Comparison of ENCODE assay signal across 18 cellular contexts in the genomic region with DNA sequence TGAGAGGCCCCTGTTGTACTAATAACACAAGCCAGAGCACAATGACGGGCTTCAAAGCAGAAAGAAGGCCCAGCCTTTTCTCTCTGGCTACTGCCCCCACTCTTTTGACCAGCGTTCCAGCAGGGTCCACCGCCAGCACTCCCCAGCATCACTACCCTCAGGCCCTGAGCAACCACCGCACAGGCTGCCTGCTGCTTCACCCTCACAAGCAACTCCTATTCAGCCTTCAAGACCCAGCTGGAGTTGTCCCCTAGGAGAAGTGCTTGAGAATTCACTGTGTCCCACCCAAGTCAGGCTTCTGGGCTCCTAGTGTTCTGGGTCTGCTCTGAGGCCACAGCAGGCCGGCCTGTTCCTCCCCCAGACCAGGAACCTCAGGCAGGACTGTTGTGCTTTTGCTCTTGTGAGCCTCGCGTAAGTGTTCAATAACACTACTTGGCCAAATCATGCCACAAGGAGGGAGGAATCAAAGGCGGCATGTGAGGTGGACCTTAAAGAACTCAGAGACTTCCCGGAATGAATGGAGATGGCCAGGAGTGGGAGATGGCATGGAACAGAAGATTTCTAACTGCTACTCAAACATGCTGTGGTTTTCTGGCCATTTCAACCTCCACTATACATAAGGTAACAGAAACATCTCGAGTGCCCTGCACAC.
DNase-seq lines count a peak whose midpoint lies in the region; ATAC-seq and TF ChIP-seq lines count a peak whose summit lies in the region.
"Had no signal": no experiment of that assay in that cellular context is flagged by ENCODE, and none has a peak within 500 bp of the region (broad histone marks: within the 10 kb centered on the region; RNA-seq: fewer than 3 reads in every experiment).

No MANE protein-coding gene starts in this region.

- no peak overlapping the region for H2BK5ac ChIP-seq in H9 (ENCODE audit: insufficient read length, low read length)

- H2BK15ac ChIP-seq in H9 (ENCODE audit: low read depth, low read length) = no peak overlapping the region

- no peak for ATAC-seq in activated naive CD8-positive, alpha-beta T cell treated with anti-CD3 and anti-CD28 coated beads, Interleukin-2, amount 10 ng/mL, durations not matched to agents 7 days and 5 days (ENCODE audit: low read depth)
- ATAC-seq in GM21619 (IDR thresholded peaks at IDR 0.05; ENCODE audit: unreplicated experiment) = no peak
- ATAC-seq: gastrocnemius medialis, lower lobe of right lung, sciatic nerve had no signal

- TF ChIP-seq CTCF in H9 (conservative IDR thresholded peaks at IDR 0.05) (no peak), neural crest cell (conservative IDR thresholded peaks at IDR 0.05) (no peak), breast epithelium (IDR thresholded peaks at IDR 0.05) (no peak)

- H3K4me1 Mint-ChIP-seq in T-helper 1 cell treated with Interleukin-12 subunit alpha and Interleukin-12 subunit beta and Interleukin-4 antibody, amounts not matched to agents 30 μg/mL and 1 μg/mL, for 36 hours (ENCODE audit: low read depth) = peaks cover 74% of the 10 kb centered on the region
- H3K4me1 Mint-ChIP-seq in H9 = peaks cover 16 to 25% of the 10 kb centered on the region in 2 experiments
- H3K4me1 Mint-ChIP-seq in activated naive CD8-positive, alpha-beta T cell treated with anti-CD3 and anti-CD28 coated beads, Interleukin-2, amount 10 ng/mL, durations not matched to agents 7 days and 5 days = peaks cover 86% of the 10 kb centered on the region
- peaks cover 61% of the 10 kb centered on the region for H3K4me1 Mint-ChIP-seq in neural crest cell

- H3K4me1 ChIP-seq in H9 (ENCODE audit: insufficient read depth, low read length) (no peaks in the 10 kb centered on the region), breast epithelium (peaks cover 0 to 7% of the 10 kb centered on the region in 2 donors)

- H3K27me3 ChIP-seq in H9 (ENCODE audit: insufficient read depth, low read length) (no peaks in the 10 kb centered on the region), breast epithelium (no peaks in the 10 kb centered on the region)
- H3K27me3 ChIP-seq: gastrocnemius medialis had no signal

- no peak overlapping the region for H3T11ph ChIP-seq in H9 (ENCODE audit: low read length)

- H4K5ac ChIP-seq in H9 (ENCODE audit: insufficient read length, low read depth, low read length) = no peak overlapping the region

- H3K18ac ChIP-seq in H9 (ENCODE audit: insufficient read length, low read depth, low read length) = no peak overlapping the region

- WGBS in H9 (ENCODE audit: extremely low coverage, insufficient read length, low lambda C conversion rate) = no CpG with 5 or more reads among the region's 10 CpGs

- no peak overlapping the region for H3K4me3 ChIP-seq in breast epithelium
- H3K4me3 ChIP-seq: gastrocnemius medialis, lower lobe of right lung had no signal

- no peak overlapping the region for H4K8ac ChIP-seq in H9 (replicated peaks; ENCODE audit: insufficient read length, low read depth, low read length)

- no peak overlapping the region for H3K9ac ChIP-seq in H9 (ENCODE audit: extremely low read depth, insufficient read length, low read length)

- no peaks in the 10 kb centered on the region for H3K79me2 ChIP-seq in H9 (ENCODE audit: insufficient read depth, low read length)

- TF ChIP-seq POLR2A in breast epithelium (IDR thresholded peaks at IDR 0.05) = no peak

- no peaks in the 10 kb centered on the region for H3K79me1 ChIP-seq in H9 (ENCODE audit: insufficient read depth, low read depth, low read length, poor library complexity, severe bottlenecking)

- H3K36me3 Mint-ChIP-seq in T-helper 1 cell treated with Interleukin-12 subunit alpha and Interleukin-12 subunit beta and Interleukin-4 antibody, amounts not matched to agents 30 μg/mL and 1 μg/mL, for 36 hours (ENCODE audit: low read depth) = peaks cover 56% of the 10 kb centered on the region
- H3K36me3 Mint-ChIP-seq in H9 (ENCODE audit: insufficient read depth in 1 of 3, low read depth in 3 of 3) (peaks cover 4 to 43% (median 15%) of the 10 kb centered on the region in 3 experiments; a peak in 5 of 7 replicates), neural crest cell (ENCODE audit: low read depth) (no peaks in the 10 kb centered on the region)
- H3K36me3 Mint-ChIP-seq in activated naive CD8-positive, alpha-beta T cell treated with anti-CD3 and anti-CD28 coated beads, Interleukin-2, amount 10 ng/mL, durations not matched to agents 7 days and 5 days = peaks cover 45% of the 10 kb centered on the region

- peaks cover 2% of the 10 kb centered on the region for H3K23me2 ChIP-seq in H9 (ENCODE audit: insufficient read length, low read depth, low read length, poor library complexity, severe bottlenecking)

- H2BK20ac ChIP-seq in H9 (ENCODE audit: low read depth, low read length, poor library complexity, severe bottlenecking) = no peak overlapping the region

- no peak overlapping the region for H3K4me3 Mint-ChIP-seq in T-helper 1 cell treated with Interleukin-12 subunit alpha and Interleukin-12 subunit beta and Interleukin-4 antibody, amounts not matched to agents 30 μg/mL and 1 μg/mL, for 36 hours
- H3K4me3 Mint-ChIP-seq in H9 = no peak overlapping the region
- H3K4me3 Mint-ChIP-seq in activated naive CD8-positive, alpha-beta T cell treated with anti-CD3 and anti-CD28 coated beads, Interleukin-2, amount 10 ng/mL, durations not matched to agents 7 days and 5 days = peak overlapping the region; percentile 20
- H3K4me3 Mint-ChIP-seq in neural crest cell = no peak overlapping the region
- H3K4me3 Mint-ChIP-seq: type B pancreatic cell had no signal

- no peaks in the 10 kb centered on the region for H4K20me1 ChIP-seq in H9 (ENCODE audit: control insufficient read depth, insufficient read depth, insufficient read length)

- no peak overlapping the region for H3K4ac ChIP-seq in H9 (ENCODE audit: low read depth, low read length)

- intact Hi-C loops in breast epithelium (cut with DNase I; ENCODE audit: low total_unique reads) = no loop called here

- no peak overlapping the region for H3K23ac ChIP-seq in H9 (ENCODE audit: insufficient read length, low read depth, low read length)

- no peak for DNase-seq in T-helper 1 cell
- DNase-seq in H9 = no peak
- DNase-seq in activated naive CD8-positive, alpha-beta T cell treated with anti-CD3 and anti-CD28 coated beads, Interleukin-2, amount 10 ng/mL, durations not matched to agents 7 days and 5 days = no peak
- no peak for DNase-seq in neural crest cell (ENCODE audit: low read depth, low spot score)
- DNase-seq in glomerular visceral epithelial cell (ENCODE audit: extremely low spot score) = no peak
- no peak for DNase-seq in breast epithelium (ENCODE audit: low spot score in 2 of 2)
- DNase-seq: 8988T; gastrocnemius medialis; lower lobe of right lung; NCI-H1694 treated with DMSO at 0.1 percent for 48 hours; nucleus accumbens; OCI-M1; stimulated activated CD4-positive, alpha-beta T cell treated with anti-CD3 and anti-CD28 coated beads, Interleukin-2, amount 100 ng/mL, for 48 hours had no signal

- H3K14ac ChIP-seq in H9 (ENCODE audit: insufficient read depth, low read length) = no peak overlapping the region

- no peak overlapping the region for H2AK5ac ChIP-seq in H9 (ENCODE audit: insufficient read length, low read length)

- peak overlapping the region; percentile 22 for H3K27ac Mint-ChIP-seq in T-helper 1 cell treated with Interleukin-12 subunit alpha and Interleukin-12 subunit beta and Interleukin-4 antibody, amounts not matched to agents 30 μg/mL and 1 μg/mL, for 36 hours
- H3K27ac Mint-ChIP-seq in H9 (peak overlapping the region in 2 of 3 experiments; percentile 55 to 86; a peak in 3 of 7 replicates), neural crest cell (ENCODE audit: unreplicated experiment) (peak overlapping the region; percentile 89)
- H3K27ac Mint-ChIP-seq in activated naive CD8-positive, alpha-beta T cell treated with anti-CD3 and anti-CD28 coated beads, Interleukin-2, amount 10 ng/mL, durations not matched to agents 7 days and 5 days = peak overlapping the region; percentile 81

- H3K9me3 ChIP-seq in H9 (ENCODE audit: control insufficient read depth, low read depth, low read length) (no peaks in the 10 kb centered on the region), breast epithelium (no peaks in the 10 kb centered on the region)
- H3K9me3 ChIP-seq: gastrocnemius medialis, lower lobe of right lung had no signal

- no peak overlapping the region for H3K27ac ChIP-seq in H9 (ENCODE audit: insufficient read length, low read depth, low read length)
- H3K27ac ChIP-seq in breast epithelium = peak overlapping the region in 1 of 2 donors; percentile 19
- H3K27ac ChIP-seq: epithelial cell of prostate, lower lobe of right lung had no signal

- H4K91ac ChIP-seq in H9 (ENCODE audit: insufficient read length, low read depth, low read length) = no peak overlapping the region

- H3K36me3 ChIP-seq in breast epithelium = no peaks in the 10 kb centered on the region
- H3K36me3 ChIP-seq: gastrocnemius medialis had no signal

- no peak overlapping the region for H2BK12ac ChIP-seq in H9 (ENCODE audit: insufficient read length, low read depth, low read length)

- no peak overlapping the region for H2AFZ ChIP-seq in H9 (ENCODE audit: low read length)

- no peak overlapping the region for H2BK120ac ChIP-seq in H9 (ENCODE audit: low read depth, low read length, poor library complexity, severe bottlenecking)

- H3K9me3 Mint-ChIP-seq in T-helper 1 cell treated with Interleukin-12 subunit alpha and Interleukin-12 subunit beta and Interleukin-4 antibody, amounts not matched to agents 30 μg/mL and 1 μg/mL, for 36 hours = no peaks in the 10 kb centered on the region
- no peaks in the 10 kb centered on the region for H3K9me3 Mint-ChIP-seq in H9
- no peaks in the 10 kb centered on the region for H3K9me3 Mint-ChIP-seq in activated naive CD8-positive, alpha-beta T cell treated with anti-CD3 and anti-CD28 coated beads, Interleukin-2, amount 10 ng/mL, durations not matched to agents 7 days and 5 days
- H3K9me3 Mint-ChIP-seq in neural crest cell = no peaks in the 10 kb centered on the region
- H3K9me3 Mint-ChIP-seq: type B pancreatic cell had no signal

- no peak overlapping the region for H3K56ac ChIP-seq in H9 (ENCODE audit: insufficient read length, low read depth, low read length)

- POLR2A ChIA-PET in activated naive CD8-positive, alpha-beta T cell treated with anti-CD3 and anti-CD28 coated beads, Interleukin-2, amount 10 ng/mL, durations not matched to agents 7 days and 5 days (lab: Charles Lee) = interaction anchor here (1.0 to 5.5 kb wide), 4 partner anchors 9 to 89 kb away, joined by 3 to 72 read pairs (median 12); a partner anchor contains a TSS

- H3K27me3 Mint-ChIP-seq in T-helper 1 cell treated with Interleukin-12 subunit alpha and Interleukin-12 subunit beta and Interleukin-4 antibody, amounts not matched to agents 30 μg/mL and 1 μg/mL, for 36 hours (ENCODE audit: low read depth) = no peaks in the 10 kb centered on the region
- no peaks in the 10 kb centered on the region for H3K27me3 Mint-ChIP-seq in H9 (ENCODE audit: low read depth)
- H3K27me3 Mint-ChIP-seq in activated naive CD8-positive, alpha-beta T cell treated with anti-CD3 and anti-CD28 coated beads, Interleukin-2, amount 10 ng/mL, durations not matched to agents 7 days and 5 days = no peaks in the 10 kb centered on the region
- H3K27me3 Mint-ChIP-seq in neural crest cell (ENCODE audit: low read depth) = no peaks in the 10 kb centered on the region
- H3K27me3 Mint-ChIP-seq: type B pancreatic cell had no signal

- H3K4me2 ChIP-seq in H9 (ENCODE audit: insufficient read depth, insufficient read length, low read length) = no peak overlapping the region

Comparison
In these comparisons a context has a peak if more than half of its experiments do, and no peak if none do; other contexts are left out.
1. H3K27ac Mint-ChIP-seq: peak in every context shown above with its lines; median percentile 89 in neural crest cell; 81 in activated naive CD8-positive, alpha-beta T cell treated with anti-CD3 and anti-CD28 coated beads, Interleukin-2, amount 10 ng/mL, durations not matched to agents 7 days and 5 days; 70 in H9; 22 in T-helper 1 cell treated with Interleukin-12 subunit alpha and Interleukin-12 subunit beta and Interleukin-4 antibody, amounts not matched to agents 30 μg/mL and 1 μg/mL, for 36 hours.